Comparison of ENCODE assay signal across 1 cellular context in genomic region chr7:43353902-43354301, GRCh38.
TF ChIP-seq lines count a peak whose summit lies in the region.

No MANE protein-coding gene starts in this region.

TF ChIP-seq in H1, 55 proteins besides CTCF, POLR2A, EP300 and RAD21:
- TF ChIP-seq CHD7 (IDR thresholded peaks at IDR 0.05; ENCODE audit: insufficient replicate concordance, low read length) (no peak), CBX8 (IDR thresholded peaks at IDR 0.05; ENCODE audit: borderline replicate concordance, low read depth, low read length) (no peak), TAF1 (IDR thresholded peaks at IDR 0.05; ENCODE audit: low read depth, low read length) (no peak), HDAC2 (IDR thresholded peaks at IDR 0.05; ENCODE audit: borderline replicate concordance in 1 of 2, low read depth in 2 of 2, low read length in 2 of 2) (no peak), EGR1 (IDR thresholded peaks at IDR 0.05; ENCODE audit: borderline replicate concordance, low read depth, low read length) (no peak), SP4 (IDR thresholded peaks at IDR 0.05; ENCODE audit: low read length) (no peak), E2F6 (IDR thresholded peaks at IDR 0.05) (no peak), SRF (IDR thresholded peaks at IDR 0.05; ENCODE audit: low read depth, low read length) (no peak), NANOG (IDR thresholded peaks at IDR 0.05; ENCODE audit: insufficient read depth, low read depth, low read length, poor library complexity, severe bottlenecking) (no peak)
